Comparison of ENCODE assay signal across 14 cellular contexts in genomic region chr9:27394154-27394825, GRCh38.
DNase-seq lines count a peak whose midpoint lies in the region; ATAC-seq, FAIRE-seq and TF ChIP-seq lines count a peak whose summit lies in the region.
"Had no signal": no experiment of that assay in that cellular context is flagged by ENCODE, and none has a peak within 500 bp of the region (broad histone marks: within the 10 kb centered on the region; RNA-seq: fewer than 3 reads in every experiment).

No MANE protein-coding gene starts in this region.

- FAIRE-seq in endometrium (lab: Jason Lieb, UNC) = peak; percentile 31

- no peak overlapping the region for H3K4me3 ChIP-seq in PC-3 (ENCODE audit: low read length)
- H3K4me3 ChIP-seq in mesodermal cell (ENCODE audit: extremely low read depth, insufficient read depth, low read length, poor library complexity, severe bottlenecking) = no peak overlapping the region
- no peak overlapping the region for H3K4me3 ChIP-seq in subcutaneous abdominal adipose tissue (ENCODE audit: low read depth in 1 of 5, low read length in 5 of 5)
- H3K4me3 ChIP-seq in naive thymus-derived CD4-positive, alpha-beta T cell (ENCODE audit: low read length) = no peak overlapping the region

- BruUV-seq in PC-3 (replicated peaks; lab: Mats Ljungman, UMichigan) = no TSS peak

- H3K9me2 ChIP-seq in PC-3 (replicated peaks; ENCODE audit: low read length) = no peaks in the 10 kb centered on the region

- no peak overlapping the region for H3K27ac Mint-ChIP-seq in naive thymus-derived CD4-positive, alpha-beta T cell
- no peak overlapping the region for H3K27ac Mint-ChIP-seq in T-helper 17 cell
- H3K27ac Mint-ChIP-seq: activated T-cell treated with anti-CD3 and anti-CD28 coated beads, Interleukin-2, amount 50 U/mL, for 72 hours; CD8-positive, alpha-beta memory T cell had no signal

- intact Hi-C loops in PC-3 (cut with micrococcal nuclease) = no loop called here
- intact Hi-C loops in naive thymus-derived CD4-positive, alpha-beta T cell (cut with micrococcal nuclease) = no loop called here

- H3K9me3 Mint-ChIP-seq in naive thymus-derived CD4-positive, alpha-beta T cell = no peaks in the 10 kb centered on the region
- H3K9me3 Mint-ChIP-seq: activated T-cell treated with anti-CD3 and anti-CD28 coated beads, Interleukin-2, amount 50 U/mL, for 72 hours; CD8-positive, alpha-beta memory T cell had no signal

- no peak overlapping the region for H3K4me2 ChIP-seq in PC-3 (ENCODE audit: low read length)

- TF ChIP-seq CTCF in PC-3 (conservative IDR thresholded peaks at IDR 0.05; ENCODE audit: low read depth, low read length) = no peak

- H3K9ac ChIP-seq in PC-3 (ENCODE audit: low read length) = no peak overlapping the region
- H3K9ac ChIP-seq in subcutaneous abdominal adipose tissue (ENCODE audit: low read length in 5 of 5) = no peak overlapping the region

- ATAC-seq in PC-3 (peak; percentile 90), HG03196 (IDR thresholded peaks at IDR 0.05; ENCODE audit: unreplicated experiment) (no peak), T-helper 17 cell (no peak)
- ATAC-seq in naive thymus-derived CD4-positive, alpha-beta T cell = no peak
- ATAC-seq: activated T-cell treated with anti-CD3 and anti-CD28 coated beads, Interleukin-2, amount 50 U/mL, for 72 hours; left lobe of liver had no signal

- CTCF ChIA-PET in PC-3 (lab: Charles Lee) = no interaction called here
- CTCF ChIA-PET in naive thymus-derived CD4-positive, alpha-beta T cell (lab: Charles Lee) = interaction anchor here (0.7 kb wide), 1 partner anchor 160 kb away, joined by 3 read pairs; no protein-coding TSS in a partner anchor

- no CpG with 5 or more reads among the region's 4 CpGs for whole genome bisulfite sequencing in mesodermal cell (ENCODE audit: insufficient coverage in 2 of 2), 2 experiments

- no peaks in the 10 kb centered on the region for H3K36me3 ChIP-seq in PC-3 (ENCODE audit: low read depth, low read length)
- H3K36me3 ChIP-seq in mesodermal cell (ENCODE audit: control insufficient read depth, insufficient read depth, low read length) = no peaks in the 10 kb centered on the region
- H3K36me3 ChIP-seq in subcutaneous abdominal adipose tissue (ENCODE audit: control insufficient read depth in 5 of 5, insufficient read depth in 5 of 5, low read length in 5 of 5) = peaks cover 0 to 4% (median 0%) of the 10 kb centered on the region in 5 donors
- no peaks in the 10 kb centered on the region for H3K36me3 ChIP-seq in naive thymus-derived CD4-positive, alpha-beta T cell (ENCODE audit: control insufficient read depth in 2 of 3, insufficient read depth in 3 of 3, low read length in 3 of 3)

- no peaks in the 10 kb centered on the region for H3K79me2 ChIP-seq in PC-3 (ENCODE audit: low read length)

- no peak overlapping the region for H3K4me3 Mint-ChIP-seq in naive thymus-derived CD4-positive, alpha-beta T cell
- H3K4me3 Mint-ChIP-seq in T-helper 17 cell = no peak overlapping the region
- H3K4me3 Mint-ChIP-seq: activated T-cell treated with anti-CD3 and anti-CD28 coated beads, Interleukin-2, amount 50 U/mL, for 72 hours; CD8-positive, alpha-beta memory T cell had no signal

- peaks cover 0 to 9% (median 0%) of the 10 kb centered on the region in 5 donors for H3K27me3 Mint-ChIP-seq in naive thymus-derived CD4-positive, alpha-beta T cell
- peaks cover 12% of the 10 kb centered on the region for H3K27me3 Mint-ChIP-seq in T-helper 17 cell
- H3K27me3 Mint-ChIP-seq: CD8-positive, alpha-beta memory T cell had no signal

- no peaks in the 10 kb centered on the region for H4K20me1 ChIP-seq in PC-3 (ENCODE audit: low read length)

- H3K4me1 ChIP-seq in PC-3 (ENCODE audit: insufficient read depth, low read length) (peaks cover 7% of the 10 kb centered on the region), mesodermal cell (ENCODE audit: control insufficient read depth, insufficient read depth, low read length, poor library complexity, severe bottlenecking) (peaks cover 8% of the 10 kb centered on the region), subcutaneous abdominal adipose tissue (ENCODE audit: control insufficient read depth in 5 of 5, insufficient read depth in 5 of 5, low read length in 5 of 5) (peaks cover 0 to 18% (median 14%) of the 10 kb centered on the region in 5 donors)
- no peaks in the 10 kb centered on the region for H3K4me1 ChIP-seq in naive thymus-derived CD4-positive, alpha-beta T cell (ENCODE audit: control insufficient read depth in 2 of 2, insufficient read depth in 2 of 2, low read length in 2 of 2)

- no peaks in the 10 kb centered on the region for H3K4me1 Mint-ChIP-seq in naive thymus-derived CD4-positive, alpha-beta T cell
- H3K4me1 Mint-ChIP-seq in T-helper 17 cell = peaks cover 6% of the 10 kb centered on the region
- H3K4me1 Mint-ChIP-seq: CD8-positive, alpha-beta memory T cell had no signal

- H3K27ac ChIP-seq in PC-3 (ENCODE audit: low read length) (no peak overlapping the region), mesodermal cell (ENCODE audit: low read depth, low read length, severe bottlenecking) (peak overlapping the region; percentile 50), subcutaneous abdominal adipose tissue (ENCODE audit: low read depth, low read length) (peak overlapping the region; percentile 13)
- no peak overlapping the region for H3K27ac ChIP-seq in naive thymus-derived CD4-positive, alpha-beta T cell (ENCODE audit: low read depth, low read length)

- DNase-seq in PC-3 = peak; percentile 30
- DNase-seq in T-helper 9 cell = no peak
- DNase-seq in naive thymus-derived CD4-positive, alpha-beta T cell = no peak
- DNase-seq in T-helper 17 cell = no peak
- DNase-seq: activated T-cell treated with anti-CD3 and anti-CD28 coated beads, Interleukin-2, amount 50 U/mL, for 72 hours; CD8-positive, alpha-beta memory T cell; MM.1S; NCI-H226; RPMI8226 had no signal

- POLR2A ChIA-PET in PC-3 (lab: Charles Lee; ENCODE audit: unreplicated experiment) = interaction anchor here (0.7 kb wide), 2 partner anchors 87 to 135 kb away, joined by 3 to 4 read pairs; partner anchors contain the start of gene MOB3B
- POLR2A ChIA-PET in naive thymus-derived CD4-positive, alpha-beta T cell (lab: Charles Lee) = no interaction called here

- no peaks in the 10 kb centered on the region for H3K27me3 ChIP-seq in PC-3 (ENCODE audit: low read length)
- H3K27me3 ChIP-seq in subcutaneous abdominal adipose tissue (ENCODE audit: control insufficient read depth in 5 of 5, insufficient read depth in 4 of 5, low read length in 5 of 5) = no peaks in the 10 kb centered on the region
- H3K27me3 ChIP-seq in naive thymus-derived CD4-positive, alpha-beta T cell (ENCODE audit: control insufficient read depth in 2 of 2, insufficient read depth in 2 of 2, low read length in 2 of 2) = no peaks in the 10 kb centered on the region

- no peaks in the 10 kb centered on the region for H3K36me3 Mint-ChIP-seq in naive thymus-derived CD4-positive, alpha-beta T cell
- H3K36me3 Mint-ChIP-seq in T-helper 17 cell (ENCODE audit: low read depth) = peaks cover 2% of the 10 kb centered on the region
- H3K36me3 Mint-ChIP-seq: CD8-positive, alpha-beta memory T cell had no signal

- H3F3A ChIP-seq in PC-3 (ENCODE audit: low read length, unreplicated experiment) = no peaks in the 10 kb centered on the region

- H3K9me3 ChIP-seq in PC-3 (ENCODE audit: low read length) (no peaks in the 10 kb centered on the region), mesodermal cell (ENCODE audit: control insufficient read depth, low read length) (no peaks in the 10 kb centered on the region), subcutaneous abdominal adipose tissue (ENCODE audit: control insufficient read depth in 5 of 5, low read length in 5 of 5) (no peaks in the 10 kb centered on the region), T-helper 17 cell (ENCODE audit: control insufficient read depth, low read length, poor library complexity, severe bottlenecking) (no peaks in the 10 kb centered on the region)
- H3K9me3 ChIP-seq in naive thymus-derived CD4-positive, alpha-beta T cell (ENCODE audit: control insufficient read depth in 2 of 3, low read length in 3 of 3) = no peaks in the 10 kb centered on the region

- no peak overlapping the region for H2AFZ ChIP-seq in PC-3 (ENCODE audit: low read length)

Comparison
In these comparisons a context has a peak if more than half of its experiments do, and no peak if none do; other contexts are left out.
1. H3K27ac ChIP-seq: peak in mesodermal cell (single experiment) and subcutaneous abdominal adipose tissue (single experiment); none in PC-3 (single experiment) and naive thymus-derived CD4-positive, alpha-beta T cell (single experiment).